ENCODE assay signal across 9 cellular contexts in the genomic region with DNA sequence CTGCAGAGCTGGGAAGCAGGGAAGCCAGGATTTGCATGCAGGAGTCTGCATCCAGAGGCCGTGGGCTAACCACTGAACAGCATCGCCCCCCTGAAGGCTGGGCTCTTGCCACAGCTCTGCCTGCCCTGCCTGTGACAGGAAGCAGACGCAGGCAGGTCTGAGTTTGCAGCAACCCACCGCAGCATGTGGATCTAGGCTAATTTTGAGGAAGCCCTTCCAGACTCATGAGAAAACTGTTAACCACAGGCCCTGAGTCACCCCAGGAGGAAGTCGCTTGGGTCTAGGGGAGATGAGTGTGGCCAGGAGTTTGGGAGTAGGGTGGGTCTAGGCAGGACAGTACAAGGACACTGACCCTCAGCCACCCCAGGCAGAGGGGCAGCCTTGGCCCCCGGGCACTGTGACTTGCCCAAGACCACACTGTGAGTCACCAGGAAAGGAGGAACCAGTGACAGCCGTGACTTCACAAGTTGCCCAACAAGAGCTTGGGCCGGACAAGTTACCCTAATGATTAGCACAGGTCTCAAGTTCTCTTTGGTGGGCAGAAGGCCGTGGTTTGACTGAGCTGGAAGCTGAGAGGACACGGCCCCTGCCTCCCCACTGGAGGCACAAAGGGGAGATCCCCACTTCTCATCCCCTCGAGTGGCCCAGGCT. TPM values are rescaled to one million over a fixed set of nuclear protein-coding genes. Genes with fewer than 3 reads are reported as not detected.
DNase-seq lines count a peak whose midpoint lies in the region; ATAC-seq, FAIRE-seq and TF ChIP-seq lines count a peak whose summit lies in the region.
"Had no signal": no experiment of that assay in that cellular context is flagged by ENCODE, and none has a peak within 500 bp of the region (broad histone marks: within the 10 kb centered on the region; RNA-seq: fewer than 3 reads in every experiment).

No MANE protein-coding gene starts in this region.

- in situ Hi-C loops in GM23248 (cut with MboI) = no loop called here

- dilution Hi-C loops in keratinocyte (cut with MboI; ENCODE audit: extremely low pct_ligation_motif_present, low sequenced_read_pairs) = no loop called here

- TF ChIP-seq CTCF in ascending aorta (IDR thresholded peaks at IDR 0.05) = no peak
- TF ChIP-seq CTCF in keratinocyte (optimal IDR thresholded peaks at IDR 0.05 in 1 of 3, IDR thresholded peaks at IDR 0.05 in 1 of 3, conservative IDR thresholded peaks at IDR 0.05 in 1 of 3; ENCODE audit: extremely low read depth in 1 of 3, insufficient read depth in 2 of 3, low read length in 3 of 3) = no peak

- H3K4me3 ChIP-seq in GM23248 = no peak overlapping the region
- peak overlapping the region; percentile 39 to 60 for H3K4me3 ChIP-seq in ascending aorta
- H3K4me3 ChIP-seq in keratinocyte (ENCODE audit: control insufficient read depth in 2 of 3, extremely low read depth in 1 of 3, insufficient read depth in 2 of 3, low read depth in 1 of 3, low read length in 3 of 3) = no peak overlapping the region
- H3K4me3 ChIP-seq: cardiac muscle cell had no signal

- H2AFZ ChIP-seq in GM23248 (no peak overlapping the region), keratinocyte (ENCODE audit: control insufficient read depth, low read length) (no peak overlapping the region)

- peak; percentile 96 for FAIRE-seq in keratinocyte (lab: Jason Lieb, UNC)

- WGBS in GM23248 (ENCODE audit: low coverage in 1 of 2, low lambda C conversion rate in 2 of 2, missing lambda C conversion rate in 2 of 2), 2 experiments = 32 to 36% methylated on average over 11 of the region's 11 CpGs

- H3K9ac ChIP-seq in GM23248 (no peak overlapping the region), keratinocyte (ENCODE audit: control insufficient read depth, extremely low read depth, insufficient read depth, low read length) (no peak overlapping the region)

- intact Hi-C loops in ascending aorta (cut with DNase I) = no loop called here

- no peak overlapping the region for H3K4me2 ChIP-seq in GM23248 (ENCODE audit: unreplicated experiment)
- peak overlapping the region; percentile 24 for H3K4me2 ChIP-seq in keratinocyte (ENCODE audit: control insufficient read depth, extremely low read depth, insufficient read depth, low read depth, low read length)

- H3K79me2 ChIP-seq in GM23248 (ENCODE audit: insufficient read depth) (no peaks in the 10 kb centered on the region), keratinocyte (ENCODE audit: control insufficient read depth, insufficient read depth, low read length) (no peaks in the 10 kb centered on the region)

- H3K9me3 ChIP-seq in GM23248 (ENCODE audit: low read depth) = no peaks in the 10 kb centered on the region
- no peaks in the 10 kb centered on the region for H3K9me3 ChIP-seq in ascending aorta
- no peaks in the 10 kb centered on the region for H3K9me3 ChIP-seq in keratinocyte (ENCODE audit: control insufficient read depth, low read depth, low read length)

- H3K4me1 ChIP-seq in GM23248 (ENCODE audit: insufficient read depth) = peaks cover 15% of the 10 kb centered on the region
- peaks cover under 1 to 5% of the 10 kb centered on the region in 2 donors for H3K4me1 ChIP-seq in ascending aorta
- H3K4me1 ChIP-seq in keratinocyte (ENCODE audit: control insufficient read depth, extremely low read depth, insufficient read depth, low read length) = peaks cover 18% of the 10 kb centered on the region

- no peaks in the 10 kb centered on the region for H3K27me3 ChIP-seq in GM23248 (replicated peaks; ENCODE audit: insufficient read depth)
- no peaks in the 10 kb centered on the region for H3K27me3 ChIP-seq in ascending aorta
- peaks cover 9% of the 10 kb centered on the region for H3K27me3 ChIP-seq in keratinocyte (ENCODE audit: control insufficient read depth, extremely low read depth, insufficient read depth, low read length)
- H3K27me3 ChIP-seq: cardiac muscle cell had no signal

- no peaks in the 10 kb centered on the region for H3K36me3 ChIP-seq in GM23248 (ENCODE audit: low read depth)
- no peaks in the 10 kb centered on the region for H3K36me3 ChIP-seq in ascending aorta
- no peaks in the 10 kb centered on the region for H3K36me3 ChIP-seq in keratinocyte (ENCODE audit: control insufficient read depth in 2 of 2, extremely low read depth in 1 of 2, insufficient read depth in 2 of 2, low read length in 2 of 2)
- H3K36me3 ChIP-seq: cardiac muscle cell had no signal

- H3F3A ChIP-seq in GM23248 (ENCODE audit: insufficient read depth) = peaks cover 16% of the 10 kb centered on the region

- H3K27ac ChIP-seq in GM23248 (no peak overlapping the region), ascending aorta (peak overlapping the region; percentile 76 to 78), keratinocyte (ENCODE audit: control insufficient read depth, insufficient read depth, low read length) (no peak overlapping the region)
- H3K27ac ChIP-seq: cardiac muscle cell had no signal

- DNase-seq in GM23248 (peak; percentile 92), SW480 (ENCODE audit: low spot score) (peak; percentile 76), ascending aorta (ENCODE audit: low spot score in 2 of 2) (peak; percentile 74 to 86), keratinocyte (ENCODE audit: low read depth, low spot score) (no peak), NCI-H2107 treated with DMSO at 0.1 percent for 48 hours (lab: John Stamatoyannopoulos, UW; ENCODE audit: unreplicated experiment) (no peak)
- DNase-seq in stimulated activated CD4-positive, alpha-beta T cell treated with anti-CD3 and anti-CD28 coated beads, Interleukin-4, amount 100 ng/mL, for 24 hours = peak; percentile 77

- no peaks in the 10 kb centered on the region for H3K9me1 ChIP-seq in keratinocyte (ENCODE audit: control insufficient read depth, extremely low read depth, insufficient read depth, low read length)

- ATAC-seq in GM21576 (IDR thresholded peaks at IDR 0.05; ENCODE audit: unreplicated experiment) (no peak), GM19463 (IDR thresholded peaks at IDR 0.05; ENCODE audit: unreplicated experiment) (no peak)

- H4K20me1 ChIP-seq in GM23248 (ENCODE audit: insufficient read depth) (no peaks in the 10 kb centered on the region), keratinocyte (ENCODE audit: control insufficient read depth, extremely low read depth, insufficient read depth, low read length) (no peaks in the 10 kb centered on the region)

- H3K9me2 ChIP-seq in GM23248 (ENCODE audit: insufficient read depth) = no peaks in the 10 kb centered on the region

RNA-seq across cellular contexts. Expression of gene LAPTM5, which starts 0.9 kb away (rescaled TPM):
- total RNA-seq in GM23248 (2014; rRNA removed; shearing (Covaris generic)) = not detected in 2 replicates
- polyA plus RNA-seq in GM23248 (2016; fragmentation: Nextera tagmentation; extraction: Ambion mirVana) (0.36 and 0.74 TPM in 2 replicates), keratinocyte (0.18 to 0.40 TPM (median 0.25 TPM) in 3 replicates)
- 56.1 TPM for total RNA-seq in ascending aorta
- polyA plus RNA-seq in keratinocyte (2011; ENCODE audit: low read depth) = 0.37 TPM
- polyA plus RNA-seq in keratinocyte (2011; cell fraction: cytosol; rRNA removed) = 0.13 and 0.16 TPM in 2 replicates
- polyA plus RNA-seq in keratinocyte (2011; cell fraction: nucleus; rRNA removed) = 0.15 TPM in 1 of 2 replicates, not detected in the other
- polyA plus RNA-seq in keratinocyte (2012; ENCODE audit: low replicate concordance) = 0.15 and 0.68 TPM in 2 replicates
- polyA minus RNA-seq in keratinocyte = 0.76 to 2.1 TPM in 2 of 3 replicates, not detected in the other
- polyA minus RNA-seq in keratinocyte (2011; cell fraction: cytosol; rRNA and poly(A)+ RNA removed) = not detected
- polyA minus RNA-seq in keratinocyte (2011; cell fraction: nucleus; rRNA and poly(A)+ RNA removed) = not detected in 2 replicates

RNA-seq across cellular contexts. Expression of gene MATN1, which starts 33.3 kb away (rescaled TPM):
- 0.32 TPM in 1 of 2 replicates, not detected in the other for total RNA-seq in GM23248 (2014; rRNA removed; shearing (Covaris generic))
- polyA plus RNA-seq in GM23248 (2016; fragmentation: Nextera tagmentation; extraction: Ambion mirVana) = 0.11 TPM in 1 of 2 replicates, not detected in the other
- 0.85 TPM for total RNA-seq in ascending aorta
- 0.05 to 0.13 TPM in 2 of 3 replicates, not detected in the other for polyA plus RNA-seq in keratinocyte
- polyA plus RNA-seq in keratinocyte (2011; ENCODE audit: low read depth) = not detected
- 0.01 and 0.08 TPM in 2 replicates for polyA plus RNA-seq in keratinocyte (2011; cell fraction: cytosol; rRNA removed)
- polyA plus RNA-seq in keratinocyte (2011; cell fraction: nucleus; rRNA removed) = 0.08 and 0.45 TPM in 2 replicates
- 0.06 TPM in 1 of 2 replicates, not detected in the other for polyA plus RNA-seq in keratinocyte (2012; ENCODE audit: low replicate concordance)
- polyA minus RNA-seq in keratinocyte = 1.3 TPM in 1 of 3 replicates, not detected in the others
- not detected for polyA minus RNA-seq in keratinocyte (2011; cell fraction: cytosol; rRNA and poly(A)+ RNA removed)
- not detected in 2 replicates for polyA minus RNA-seq in keratinocyte (2011; cell fraction: nucleus; rRNA and poly(A)+ RNA removed)

Comparison
In these comparisons a context has a peak if more than half of its experiments do, and no peak if none do; other contexts are left out.
1. DNase-seq: peak in GM23248 (single experiment), SW480 (single experiment), ascending aorta (2 of 2) and stimulated activated CD4-positive, alpha-beta T cell treated with anti-CD3 and anti-CD28 coated beads, Interleukin-4, amount 100 ng/mL, for 24 hours (single experiment); none in keratinocyte (single experiment) and NCI-H2107 treated with DMSO at 0.1 percent for 48 hours (single experiment).
2. H3K27ac ChIP-seq: peak in ascending aorta (2 of 2); none in GM23248 (single experiment) and keratinocyte (single experiment).
3. H3K4me3 ChIP-seq: peak in ascending aorta (2 of 2); none in GM23248 (single experiment) and keratinocyte (0 of 3).
4. RNA of gene LAPTM5, which starts 0.9 kb away (total RNA-seq): 56.1 TPM in ascending aorta (single experiment); not detected in GM23248; every median in the first group is over 10 times any median in the second.